5 cellular contexts compared by ENCODE assay signal in the genomic region with DNA sequence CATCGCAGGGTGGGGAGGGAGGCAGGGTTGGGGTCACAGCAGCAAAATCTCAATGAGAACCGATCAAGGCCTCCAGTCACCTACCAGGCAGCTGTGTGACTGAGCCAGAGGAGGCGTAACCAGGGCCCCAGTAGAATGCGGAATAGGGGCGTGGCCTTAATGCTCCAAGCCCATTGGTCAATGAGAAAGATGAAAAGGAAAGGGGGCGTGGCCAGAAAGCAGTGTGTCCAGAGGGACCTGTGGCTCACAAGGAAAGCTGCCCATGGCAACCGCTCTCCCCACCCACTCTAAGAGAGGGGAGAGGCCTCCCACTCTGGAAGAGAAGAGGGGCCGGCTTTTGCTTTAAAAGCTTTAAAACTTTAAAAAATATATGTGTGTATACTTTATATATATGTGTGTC. TPM values are rescaled to one million over a fixed set of nuclear protein-coding genes. Genes with fewer than 3 reads are reported as not detected.
"Had no signal": no experiment of that assay in that cellular context is flagged by ENCODE, and none has a peak within 500 bp of the region (broad histone marks: within the 10 kb centered on the region; RNA-seq: fewer than 3 reads in every experiment).

A gene with protein sequence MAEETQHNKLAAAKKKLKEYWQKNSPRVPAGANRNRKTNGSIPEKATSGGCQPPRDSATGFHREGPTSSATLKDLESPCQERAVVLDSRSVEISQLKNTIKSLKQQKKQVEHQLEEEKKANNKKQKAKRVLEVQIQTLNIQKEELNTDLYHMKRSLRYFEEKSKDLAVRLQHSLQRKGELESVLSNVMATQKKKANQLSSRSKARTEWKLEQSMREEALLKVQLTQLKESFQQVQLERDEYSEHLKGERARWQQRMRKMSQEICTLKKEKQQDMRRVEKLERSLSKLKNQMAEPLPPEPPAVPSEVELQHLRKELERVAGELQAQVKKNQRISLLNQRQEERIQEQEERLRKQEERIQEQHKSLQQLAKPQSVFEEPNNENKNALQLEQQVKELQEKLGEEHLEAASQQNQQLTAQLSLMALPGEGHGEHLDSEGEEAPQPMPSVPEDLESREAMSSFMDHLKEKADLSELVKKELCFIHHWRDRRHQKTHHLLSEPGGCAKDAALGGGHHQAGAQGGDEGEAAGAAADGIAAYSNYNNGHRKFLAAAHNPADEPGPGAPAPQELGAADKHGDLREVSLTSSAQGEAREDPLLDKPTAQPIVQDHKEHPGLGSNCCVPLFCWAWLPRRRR (minus strand): TSS at position 101 of the 400 bp plus-strand sequence. CDS start 98 bp downstream, at position 3.

RNA-seq across cellular contexts. Expression of the gene that starts here (rescaled TPM):
- total RNA-seq: HepG2, HT-29, IMR-90, K562 had no signal
- polyA plus RNA-seq: IgD-negative memory B cell, IMR-90 had no signal
